Comparison of ENCODE assay signal across 10 cellular contexts in the genomic region with DNA sequence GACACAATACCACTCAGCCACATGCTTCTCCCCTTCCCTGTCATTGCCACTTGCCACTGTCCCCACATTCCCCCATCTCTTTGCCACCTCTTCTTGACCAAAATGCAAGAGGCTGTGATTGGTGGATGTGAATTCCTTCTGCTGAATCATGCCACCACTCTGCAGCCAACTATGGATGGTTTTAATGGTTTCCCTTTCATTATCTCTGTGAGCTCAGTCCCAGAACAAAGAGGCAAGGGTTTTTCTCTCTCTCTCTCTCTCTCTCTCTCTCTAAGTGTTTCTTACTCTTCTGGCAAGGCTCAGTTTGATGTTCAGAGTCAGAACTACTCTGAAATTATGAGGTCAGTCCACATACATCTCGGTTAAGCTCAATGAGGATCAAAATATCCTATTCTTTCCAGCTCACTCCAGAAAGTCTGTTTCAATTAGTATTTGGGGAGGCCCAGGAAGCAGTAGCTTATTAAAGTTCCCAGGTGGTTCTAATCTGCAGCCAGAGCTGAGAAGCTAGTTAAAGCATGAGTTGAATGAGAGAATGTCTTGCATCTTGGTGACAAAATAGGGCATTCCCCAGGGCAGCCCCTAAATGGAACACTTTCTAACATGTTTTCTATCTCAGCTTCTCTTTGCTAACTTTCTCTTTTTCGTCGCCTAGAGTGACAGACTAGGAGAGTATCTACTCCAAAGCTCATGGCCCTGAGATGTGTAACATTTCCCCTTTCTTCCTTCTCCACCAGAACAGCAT. TPM values are rescaled to one million over a fixed set of nuclear protein-coding genes. Genes with fewer than 3 reads are reported as not detected.
DNase-seq lines count a peak whose midpoint lies in the region; ATAC-seq and TF ChIP-seq lines count a peak whose summit lies in the region.
"Had no signal": no experiment of that assay in that cellular context is flagged by ENCODE, and none has a peak within 500 bp of the region (broad histone marks: within the 10 kb centered on the region; RNA-seq: fewer than 3 reads in every experiment).

No MANE protein-coding gene starts in this region.

- H3K4me3 ChIP-seq in cardiac fibroblast (replicated peaks in 1 of 2; ENCODE audit: low read depth in 2 of 2, low read length in 2 of 2), result no peak overlapping the region
- H3K4me3 ChIP-seq in left ventricle myocardium inferior, result no peak overlapping the region

- H3K4me1 ChIP-seq in left ventricle myocardium inferior, result no peaks in the 10 kb centered on the region

- DNase-seq in EH (ENCODE audit: low read depth) (peak; percentile 50), cardiac fibroblast (ENCODE audit: low read depth in 2 of 2) (peak; percentile 46 to 53), HT-29 (ENCODE audit: low spot score) (no peak), AML-193 (lab: John Stamatoyannopoulos, UW) (no peak), left ventricle myocardium inferior (no peak)
- DNase-seq: H9; stimulated activated naive CD4-positive, alpha-beta T cell treated with Interleukin-2 at 50 U/mL for 16 hours had no signal

- peaks cover 7% of the 10 kb centered on the region for H3K27me3 ChIP-seq in left ventricle myocardium inferior (ENCODE audit: low read depth)

- H3K36me3 ChIP-seq in left ventricle myocardium inferior, result no peaks in the 10 kb centered on the region

- H3K9me3 ChIP-seq in left ventricle myocardium inferior (replicated peaks), result no peaks in the 10 kb centered on the region

- TF ChIP-seq CTCF in cardiac fibroblast (IDR thresholded peaks at IDR 0.05; ENCODE audit: low read depth, low read length), result no peak
- no peak for TF ChIP-seq CTCF in left ventricle myocardium inferior (IDR thresholded peaks at IDR 0.05; ENCODE audit: borderline replicate concordance)

- intact Hi-C loops in left ventricle myocardium inferior (cut with micrococcal nuclease), result no loop called here

- no peak overlapping the region for H3K27ac ChIP-seq in left ventricle myocardium inferior (replicated peaks)

- peak; percentile 58 for ATAC-seq in GM19467 (IDR thresholded peaks at IDR 0.05; ENCODE audit: unreplicated experiment)
- peak; percentile 56 for ATAC-seq in HG03439 (IDR thresholded peaks at IDR 0.05; ENCODE audit: unreplicated experiment)
- ATAC-seq in GM19324 (IDR thresholded peaks at IDR 0.05; ENCODE audit: low FRiP score, unreplicated experiment), result no peak

RNA-seq across cellular contexts. Expression of a gene that starts 8.5 kb away (rescaled TPM):
- total RNA-seq in HT-29 (2014; rRNA removed; shearing (Covaris generic)), result 7.2 and 7.4 TPM in 2 replicates
- 0.33 TPM for total RNA-seq in left ventricle myocardium inferior

RNA-seq across cellular contexts. Expression of a gene that starts 24.6 kb away (rescaled TPM):
- not detected in 2 replicates for total RNA-seq in HT-29 (2014; rRNA removed; shearing (Covaris generic))
- 3.6 TPM for total RNA-seq in left ventricle myocardium inferior
- total RNA-seq: H9 had no signal

Comparison
In these comparisons a context has a peak if more than half of its experiments do, and no peak if none do; other contexts are left out.
1. DNase-seq: peak in EH (single experiment) and cardiac fibroblast (2 of 2); none in HT-29 (single experiment), AML-193 (0 of 2) and left ventricle myocardium inferior (single experiment).